Comparison of ENCODE assay signal across 9 cellular contexts in the genomic region with DNA sequence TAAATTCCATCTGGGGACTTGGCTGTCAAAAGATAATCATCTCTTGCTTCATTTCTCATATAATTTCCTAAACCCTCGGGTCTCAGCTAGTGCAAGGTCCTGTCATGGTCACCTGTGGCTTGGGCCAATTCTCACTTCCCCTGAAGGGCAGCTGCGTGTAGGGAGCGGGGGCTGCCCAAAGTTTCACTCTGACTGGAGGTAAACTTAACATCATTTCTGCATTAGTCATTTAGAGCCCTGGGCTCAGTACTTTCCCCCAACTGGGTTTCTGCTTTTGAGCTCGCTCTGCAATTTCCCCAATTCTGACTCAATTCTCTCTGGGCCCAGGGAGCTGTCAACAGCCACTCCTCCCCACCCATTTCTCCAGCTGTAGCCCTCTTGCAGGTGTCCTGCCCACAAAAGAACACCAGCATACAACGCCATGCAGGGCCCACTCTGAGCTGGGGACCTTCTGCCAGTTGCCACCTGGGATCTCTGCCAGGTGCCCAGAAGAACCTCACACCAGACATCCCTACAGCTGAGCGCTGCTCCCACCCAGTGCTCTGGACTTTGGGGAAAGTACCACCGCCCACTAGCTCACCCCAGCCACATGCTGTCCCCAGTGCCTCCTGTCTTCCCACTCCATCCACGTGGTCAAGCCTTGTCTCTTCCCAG.
A peak's percentile ranks its signal among the peaks of the same experiment; 100 is the strongest.
DNase-seq lines count a peak whose midpoint lies in the region; ATAC-seq, FAIRE-seq and TF ChIP-seq lines count a peak whose summit lies in the region.
"Had no signal": no experiment of that assay in that cellular context is flagged by ENCODE, and none has a peak within 500 bp of the region (broad histone marks: within the 10 kb centered on the region; RNA-seq: fewer than 3 reads in every experiment).

No MANE protein-coding gene starts in this region.

- no peak for TF ChIP-seq CTCF in D721Med (IDR thresholded peaks at IDR 0.05; ENCODE audit: insufficient read depth, missing control alignments)

- H3K27ac ChIP-seq in effector memory CD4-positive, alpha-beta T cell (ENCODE audit: insufficient read depth, low read length, poor library complexity, severe bottlenecking) = peak overlapping the region; percentile 90

- H3K4me3 ChIP-seq in effector memory CD4-positive, alpha-beta T cell (ENCODE audit: insufficient read depth, low read depth, low read length, poor library complexity, severe bottlenecking) = peak overlapping the region; percentile 1

- DNase-seq in GM03348 (ENCODE audit: low spot score) = peak; percentile 85
- peak; percentile 50 for DNase-seq in KG1 (lab: John Stamatoyannopoulos, UW)
- peak; percentile 56 to 59 for DNase-seq in activated CD4-positive, alpha-beta T cell treated with anti-CD3 and anti-CD28 coated beads for 4 hours
- DNase-seq in effector memory CD4-positive, alpha-beta T cell = peak; percentile 16 to 54 (median 41)
- DNase-seq in putamen (ENCODE audit: low spot score) = peak; percentile 38
- DNase-seq in DMS79 (lab: John Stamatoyannopoulos, UW) = no peak
- DNase-seq in D721Med (ENCODE audit: insufficient read length, low spot score) = no peak

- H3K36me3 ChIP-seq in effector memory CD4-positive, alpha-beta T cell (ENCODE audit: control insufficient read depth, insufficient read depth, low read length) = no peaks in the 10 kb centered on the region

- ATAC-seq in GM21717 (IDR thresholded peaks at IDR 0.05; ENCODE audit: unreplicated experiment) = peak; percentile 62

- peaks cover 58% of the 10 kb centered on the region for H3K4me1 ChIP-seq in effector memory CD4-positive, alpha-beta T cell (ENCODE audit: control insufficient read depth, insufficient read depth, low read length, poor library complexity, severe bottlenecking)

- H3K9me3 ChIP-seq in effector memory CD4-positive, alpha-beta T cell (ENCODE audit: control insufficient read depth, low read length) = no peaks in the 10 kb centered on the region

- H3K27me3 ChIP-seq in effector memory CD4-positive, alpha-beta T cell (replicated peaks; ENCODE audit: control insufficient read depth, insufficient read depth, low read length, poor library complexity, severe bottlenecking) = no peaks in the 10 kb centered on the region

- no peak for FAIRE-seq in D721Med (lab: Jason Lieb, UNC)
- FAIRE-seq: TTC549 had no signal

Comparison
In these comparisons a context has a peak if more than half of its experiments do, and no peak if none do; other contexts are left out.
1. DNase-seq: peak in GM03348 (single experiment), KG1 (single experiment), activated CD4-positive, alpha-beta T cell treated with anti-CD3 and anti-CD28 coated beads for 4 hours (2 of 2), effector memory CD4-positive, alpha-beta T cell (3 of 3) and putamen (single experiment); none in DMS79 (single experiment) and D721Med (single experiment).